In genomic region chr18:55301196-55301540, GRCh38 we compare ENCODE assay signal across 11 cellular contexts.
DNase-seq lines count a peak whose midpoint lies in the region; ATAC-seq and TF ChIP-seq lines count a peak whose summit lies in the region.
"Had no signal": no experiment of that assay in that cellular context is flagged by ENCODE, and none has a peak within 500 bp of the region (broad histone marks: within the 10 kb centered on the region; RNA-seq: fewer than 3 reads in every experiment).

No MANE protein-coding gene starts in this region.

- ATAC-seq in sciatic nerve = peak; percentile 12
- ATAC-seq in GM21447 (IDR thresholded peaks at IDR 0.05; ENCODE audit: unreplicated experiment) = no peak
- no peak for ATAC-seq in natural killer cell treated with Interleukin-12 subunit alpha and Interleukin-12 subunit beta and Interleukin-15 and Interleukin-18, amount 100 ng/mL, for 72 hours
- ATAC-seq: natural killer cell, T-cell had no signal

- DNase-seq in AG09319 (ENCODE audit: extremely low read depth, low read depth) (peak; percentile 31), fibroblast of gingiva (ENCODE audit: low read depth) (peak; percentile 74), sciatic nerve (ENCODE audit: low spot score) (no peak), NCI-H345 treated with DMSO at 0.1 percent for 48 hours (lab: John Stamatoyannopoulos, UW; ENCODE audit: unreplicated experiment) (no peak), retina (no peak)
- DNase-seq in natural killer cell treated with Interleukin-12 subunit alpha and Interleukin-12 subunit beta and Interleukin-15 and Interleukin-18, amount 100 ng/mL, for 72 hours (ENCODE audit: low spot score) = no peak
- DNase-seq: MM.1S, natural killer cell, T-cell had no signal

- peak overlapping the region; percentile 39 for H3K27ac ChIP-seq in HUES48 (ENCODE audit: low read depth, low read length)

- no peaks in the 10 kb centered on the region for H3K27me3 Mint-ChIP-seq in natural killer cell treated with Interleukin-12 subunit alpha and Interleukin-12 subunit beta and Interleukin-15 and Interleukin-18, amount 100 ng/mL, for 72 hours
- H3K27me3 Mint-ChIP-seq: T-cell had no signal

- H3K9ac ChIP-seq in HUES48 (ENCODE audit: low read depth, low read length) = no peak overlapping the region

- no peaks in the 10 kb centered on the region for H3K9me3 ChIP-seq in HUES48 (ENCODE audit: control insufficient read depth, insufficient read depth, low read length)

- no peak for TF ChIP-seq CTCF in AG09319 (IDR thresholded peaks at IDR 0.05; ENCODE audit: low read depth, low read length)

- H3K36me3 Mint-ChIP-seq in natural killer cell treated with Interleukin-12 subunit alpha and Interleukin-12 subunit beta and Interleukin-15 and Interleukin-18, amount 100 ng/mL, for 72 hours = peaks cover 4% of the 10 kb centered on the region
- H3K36me3 Mint-ChIP-seq: T-cell had no signal

- no peak overlapping the region for H3K4me3 ChIP-seq in HUES48 (ENCODE audit: low read depth, low read length)

- H3K9me3 Mint-ChIP-seq in natural killer cell treated with Interleukin-12 subunit alpha and Interleukin-12 subunit beta and Interleukin-15 and Interleukin-18, amount 100 ng/mL, for 72 hours = peaks cover 8% of the 10 kb centered on the region
- H3K9me3 Mint-ChIP-seq: T-cell had no signal

- intact Hi-C loops in sciatic nerve (cut with DNase I) = no loop called here

- H3K36me3 ChIP-seq in HUES48 (ENCODE audit: control insufficient read depth, insufficient read depth, low read length) = no peaks in the 10 kb centered on the region

- H3K27me3 ChIP-seq in HUES48 (ENCODE audit: control insufficient read depth, insufficient read depth, low read length) = no peaks in the 10 kb centered on the region

- no peak overlapping the region for H3K4me3 Mint-ChIP-seq in natural killer cell treated with Interleukin-12 subunit alpha and Interleukin-12 subunit beta and Interleukin-15 and Interleukin-18, amount 100 ng/mL, for 72 hours
- H3K4me3 Mint-ChIP-seq: natural killer cell, T-cell had no signal

- H3K4me1 Mint-ChIP-seq in natural killer cell treated with Interleukin-12 subunit alpha and Interleukin-12 subunit beta and Interleukin-15 and Interleukin-18, amount 100 ng/mL, for 72 hours (ENCODE audit: low read depth in 2 of 2) = peaks cover 13 to 15% of the 10 kb centered on the region in 2 donors
- H3K4me1 Mint-ChIP-seq: T-cell had no signal

- no peak overlapping the region for H3K27ac Mint-ChIP-seq in natural killer cell treated with Interleukin-12 subunit alpha and Interleukin-12 subunit beta and Interleukin-15 and Interleukin-18, amount 100 ng/mL, for 72 hours
- H3K27ac Mint-ChIP-seq: natural killer cell, T-cell had no signal

- H3K4me1 ChIP-seq in HUES48 (ENCODE audit: control insufficient read depth, insufficient read depth, low read length) = peaks cover 74% of the 10 kb centered on the region

Comparison
In these comparisons a context has a peak if more than half of its experiments do, and no peak if none do; other contexts are left out.
1. DNase-seq: peak in AG09319 (single experiment) and fibroblast of gingiva (single experiment); none in sciatic nerve (single experiment), NCI-H345 treated with DMSO at 0.1 percent for 48 hours (single experiment), retina (single experiment) and natural killer cell treated with Interleukin-12 subunit alpha and Interleukin-12 subunit beta and Interleukin-15 and Interleukin-18, amount 100 ng/mL, for 72 hours (single experiment).